ENCODE assay signal across 23 cellular contexts in the genomic region with DNA sequence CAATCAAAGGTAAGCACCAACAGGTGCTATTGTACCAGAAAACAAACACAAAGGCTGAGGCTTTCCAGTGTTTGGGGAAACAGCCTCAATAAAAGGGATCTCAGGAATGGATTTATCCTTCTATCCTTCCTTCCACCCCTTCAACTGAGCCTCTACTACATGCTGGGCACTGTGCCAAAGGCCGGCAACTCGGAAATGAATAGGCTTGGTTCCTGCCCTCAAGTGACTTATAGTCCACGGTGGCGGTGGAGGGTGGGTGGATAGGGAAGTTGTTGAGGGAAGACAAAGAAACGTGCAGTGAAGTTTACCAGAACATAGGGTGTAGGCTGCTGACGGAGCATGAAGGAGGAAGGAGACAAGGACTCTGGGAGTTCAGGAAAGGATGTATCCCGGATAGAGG.
DNase-seq lines count a peak whose midpoint lies in the region; ATAC-seq, FAIRE-seq and TF ChIP-seq lines count a peak whose summit lies in the region.
"Had no signal": no experiment of that assay in that cellular context is flagged by ENCODE, and none has a peak within 500 bp of the region (broad histone marks: within the 10 kb centered on the region; RNA-seq: fewer than 3 reads in every experiment).

No MANE protein-coding gene starts in this region.

- H3K4me3 ChIP-seq in MM.1S (ENCODE audit: low read length) = no peak overlapping the region
- no peak overlapping the region for H3K4me3 ChIP-seq in K562
- H3K4me3 ChIP-seq: BLaER1 treated with 17β-estradiol and CSF1 and Interleukin-3, amounts not matched to agents 10 nM and 100 nM had no signal

- peak overlapping the region; percentile 41 for H3K27ac Mint-ChIP-seq in activated naive CD4-positive, alpha-beta T cell treated with anti-CD3 and anti-CD28 coated beads, Interleukin-2, amount 50 U/mL, for 24 hours
- peak overlapping the region; percentile 20 for H3K27ac Mint-ChIP-seq in stimulated activated memory B cell treated with anti-CD40 and anti-IgM and Interleukin-4, amounts not matched to agents 10 μg/mL and 1 μg/mL and 100 μg/mL, for 72 hours
- H3K27ac Mint-ChIP-seq: CD4-positive, alpha-beta T cell; CD8-positive, alpha-beta T cell had no signal

- no peaks in the 10 kb centered on the region for H3K27me3 Mint-ChIP-seq in activated naive CD4-positive, alpha-beta T cell treated with anti-CD3 and anti-CD28 coated beads, Interleukin-2, amount 50 U/mL, for 24 hours
- no peaks in the 10 kb centered on the region for H3K27me3 Mint-ChIP-seq in stimulated activated memory B cell treated with anti-CD40 and anti-IgM and Interleukin-4, amounts not matched to agents 10 μg/mL and 1 μg/mL and 100 μg/mL, for 72 hours
- H3K27me3 Mint-ChIP-seq: CD4-positive, alpha-beta T cell had no signal

- H3K4me2 ChIP-seq in MM.1S (ENCODE audit: low read depth, low read length) (0 out of 2 replicates have a peak overlapping the region, but pooled peaks have one; percentile 24), K562 (ENCODE audit: insufficient read depth, low read length) (no peak overlapping the region)
- H3K4me2 ChIP-seq: BLaER1 treated with 17β-estradiol and CSF1 and Interleukin-3, amounts not matched to agents 10 nM and 100 nM had no signal

- H3K27ac ChIP-seq in MM.1S (ENCODE audit: low read length) (peak overlapping the region; percentile 18; the same call in 1 of the 2 replicates), K562 (ENCODE audit: extremely low read depth, low read depth, low read length) (no peak overlapping the region), foreskin keratinocyte (no peak overlapping the region)
- H3K27ac ChIP-seq: BLaER1 treated with 17β-estradiol and CSF1 and Interleukin-3, amounts not matched to agents 10 nM and 100 nM; C4-2B had no signal

- no peak for TF ChIP-seq POLR2A in K562 (conservative IDR thresholded peaks at IDR 0.05)

- no peaks in the 10 kb centered on the region for H3K9me1 ChIP-seq in K562 (ENCODE audit: control insufficient read depth, insufficient read depth, low read length)

- ATAC-seq in K562 (no peak), foreskin keratinocyte (no peak)
- no peak for ATAC-seq in stimulated activated memory B cell treated with anti-CD40 and anti-IgM and Interleukin-4, amounts not matched to agents 10 μg/mL and 1 μg/mL and 100 μg/mL, for 72 hours
- ATAC-seq: CD8-positive, alpha-beta T cell had no signal

- H3K9ac ChIP-seq in MM.1S (ENCODE audit: low read length) (no peak overlapping the region), K562 (ENCODE audit: insufficient read depth in 1 of 2, low read depth in 2 of 2, low read length in 2 of 2) (no peak overlapping the region)
- H3K9ac ChIP-seq: BLaER1 treated with 17β-estradiol and CSF1 and Interleukin-3, amounts not matched to agents 10 nM and 100 nM had no signal

- H3K36me3 ChIP-seq in MM.1S (replicated peaks; ENCODE audit: insufficient read depth, low read length) = no peaks in the 10 kb centered on the region
- no peaks in the 10 kb centered on the region for H3K36me3 ChIP-seq in K562 (ENCODE audit: control insufficient read depth, insufficient read depth, low read length)

- no TSS peak for BruUV-seq in K562 (replicated peaks; lab: Mats Ljungman, UMichigan)

- H3K79me2 ChIP-seq in MM.1S (ENCODE audit: low read length) (no peaks in the 10 kb centered on the region), K562 (ENCODE audit: control insufficient read depth, insufficient read depth, low read length) (no peaks in the 10 kb centered on the region)

- no peak overlapping the region for H3K4me3 Mint-ChIP-seq in activated naive CD4-positive, alpha-beta T cell treated with anti-CD3 and anti-CD28 coated beads, Interleukin-2, amount 50 U/mL, for 24 hours
- no peak overlapping the region for H3K4me3 Mint-ChIP-seq in stimulated activated memory B cell treated with anti-CD40 and anti-IgM and Interleukin-4, amounts not matched to agents 10 μg/mL and 1 μg/mL and 100 μg/mL, for 72 hours
- H3K4me3 Mint-ChIP-seq: CD4-positive, alpha-beta T cell; CD8-positive, alpha-beta T cell had no signal

- POLR2A ChIA-PET in K562 (lab: Yijun Ruan, JAX) = no interaction called here

- peaks cover 32% of the 10 kb centered on the region for H3F3A ChIP-seq in MM.1S (ENCODE audit: insufficient read depth, low read length)

- H3K27me3 ChIP-seq in MM.1S (replicated peaks; ENCODE audit: insufficient read depth, low read length) (no peaks in the 10 kb centered on the region), K562 (ENCODE audit: control insufficient read depth in 2 of 2, insufficient read depth in 2 of 2, low read length in 2 of 2) (peaks cover 6 to 13% of the 10 kb centered on the region in 2 experiments; a peak in 3 of 5 replicates), foreskin keratinocyte (no peaks in the 10 kb centered on the region)
- H3K27me3 ChIP-seq: BLaER1 treated with 17β-estradiol and CSF1 and Interleukin-3, amounts not matched to agents 10 nM and 100 nM had no signal

- no peak for FAIRE-seq in K562 (lab: Jason Lieb, UNC)
- FAIRE-seq: A204.1, D721Med, G401.6, GM12892, GM18507 had no signal

- no peak for DNase-seq in activated naive CD4-positive, alpha-beta T cell treated with anti-CD3 and anti-CD28 coated beads, Interleukin-2, amount 50 U/mL, for 16 hours
- no peak for DNase-seq in MM.1S
- DNase-seq in K562 (ENCODE audit: extremely low read depth in 1 of 4, low spot score in 3 of 4) = no peak
- DNase-seq in NCI-H748 (lab: John Stamatoyannopoulos, UW; ENCODE audit: unreplicated experiment) = no peak
- DNase-seq in SIG-M5 treated with dmso at 0.1 percent for 504 hours (lab: John Stamatoyannopoulos, UW; ENCODE audit: unreplicated experiment) = no peak
- DNase-seq in foreskin keratinocyte = no peak
- DNase-seq: 8988T; ACHN; Caco-2; Calu3; CD4-positive, alpha-beta T cell; CD8-positive, alpha-beta T cell; DMS79 treated with DMSO at 0.1 percent for 48 hours; GF-D8 had no signal

- no peaks in the 10 kb centered on the region for H3K9me2 ChIP-seq in MM.1S (replicated peaks; ENCODE audit: insufficient read depth, low read length)

- WGBS in K562 (ENCODE audit: insufficient coverage, low coverage, missing lambda C conversion rate) = 33% methylated on average over 7 of the region's 7 CpGs

- no peaks in the 10 kb centered on the region for H4K20me1 ChIP-seq in MM.1S (ENCODE audit: insufficient read depth, low read length)
- H4K20me1 ChIP-seq in K562 (replicated peaks; ENCODE audit: control insufficient read depth, insufficient read depth, low read length) = no peaks in the 10 kb centered on the region
- H4K20me1 ChIP-seq: BLaER1 treated with 17β-estradiol and CSF1 and Interleukin-3, amounts not matched to agents 10 nM and 100 nM had no signal

- TF ChIP-seq CTCF in MM.1S (IDR thresholded peaks at IDR 0.05; ENCODE audit: low read length) = no peak
- no peak for TF ChIP-seq CTCF in K562 (IDR thresholded peaks at IDR 0.05 in 2 of 3, conservative IDR thresholded peaks at IDR 0.05 in 1 of 3; ENCODE audit: insufficient read depth in 2 of 3, low read depth in 1 of 3, low read length in 3 of 3)
- TF ChIP-seq CTCF in foreskin keratinocyte (conservative IDR thresholded peaks at IDR 0.05) = no peak

- H2AFZ ChIP-seq in MM.1S (ENCODE audit: low read length) (no peak overlapping the region), K562 (ENCODE audit: low read depth, low read length) (no peak overlapping the region)

- no peaks in the 10 kb centered on the region for H3K9me3 ChIP-seq in MM.1S (replicated peaks; ENCODE audit: insufficient read depth, low read length)
- no peaks in the 10 kb centered on the region for H3K9me3 ChIP-seq in K562 (replicated peaks; ENCODE audit: control insufficient read depth, insufficient read depth, low read depth, low read length)
- H3K9me3 ChIP-seq: Caco-2 had no signal

- in situ Hi-C loops in K562 (cut with MboI) = no loop called here

- no peak for TF ChIP-seq RAD21 in K562 (CRISPR knock-in tag; conservative IDR thresholded peaks at IDR 0.05 in 1 of 2, IDR thresholded peaks at IDR 0.05 in 1 of 2)

- TF ChIP-seq EP300 in K562 (IDR thresholded peaks at IDR 0.05; ENCODE audit: low read length) = no peak

- H3K4me1 ChIP-seq in MM.1S (ENCODE audit: low read length) (peaks cover 53% of the 10 kb centered on the region), K562 (replicated peaks in 1 of 2; ENCODE audit: control insufficient read depth in 2 of 2, insufficient read depth in 2 of 2, low read length in 2 of 2) (peaks cover 0 to 10% of the 10 kb centered on the region in 2 experiments; a peak in 3 of 5 replicates), foreskin keratinocyte (no peaks in the 10 kb centered on the region)

- CTCF ChIA-PET in K562 (lab: Yijun Ruan, JAX; ENCODE audit: low intra/inter-chr PET ratio) = no interaction called here

- H3K36me3 Mint-ChIP-seq in activated naive CD4-positive, alpha-beta T cell treated with anti-CD3 and anti-CD28 coated beads, Interleukin-2, amount 50 U/mL, for 24 hours = peaks cover 4% of the 10 kb centered on the region
- no peaks in the 10 kb centered on the region for H3K36me3 Mint-ChIP-seq in stimulated activated memory B cell treated with anti-CD40 and anti-IgM and Interleukin-4, amounts not matched to agents 10 μg/mL and 1 μg/mL and 100 μg/mL, for 72 hours

- H3K4me1 Mint-ChIP-seq in activated naive CD4-positive, alpha-beta T cell treated with anti-CD3 and anti-CD28 coated beads, Interleukin-2, amount 50 U/mL, for 24 hours = peaks cover 41% of the 10 kb centered on the region
- H3K4me1 Mint-ChIP-seq in stimulated activated memory B cell treated with anti-CD40 and anti-IgM and Interleukin-4, amounts not matched to agents 10 μg/mL and 1 μg/mL and 100 μg/mL, for 72 hours = peaks cover 34% of the 10 kb centered on the region

- intact Hi-C loops in K562 (cut with micrococcal nuclease) = no loop called here

- H3K9me3 Mint-ChIP-seq in activated naive CD4-positive, alpha-beta T cell treated with anti-CD3 and anti-CD28 coated beads, Interleukin-2, amount 50 U/mL, for 24 hours = peaks cover 17% of the 10 kb centered on the region
- peaks cover 3% of the 10 kb centered on the region for H3K9me3 Mint-ChIP-seq in stimulated activated memory B cell treated with anti-CD40 and anti-IgM and Interleukin-4, amounts not matched to agents 10 μg/mL and 1 μg/mL and 100 μg/mL, for 72 hours

TF ChIP-seq in K562, 482 proteins besides CTCF, POLR2A, EP300 and RAD21 (continues in another document):
- TF ChIP-seq, protein P1, sequence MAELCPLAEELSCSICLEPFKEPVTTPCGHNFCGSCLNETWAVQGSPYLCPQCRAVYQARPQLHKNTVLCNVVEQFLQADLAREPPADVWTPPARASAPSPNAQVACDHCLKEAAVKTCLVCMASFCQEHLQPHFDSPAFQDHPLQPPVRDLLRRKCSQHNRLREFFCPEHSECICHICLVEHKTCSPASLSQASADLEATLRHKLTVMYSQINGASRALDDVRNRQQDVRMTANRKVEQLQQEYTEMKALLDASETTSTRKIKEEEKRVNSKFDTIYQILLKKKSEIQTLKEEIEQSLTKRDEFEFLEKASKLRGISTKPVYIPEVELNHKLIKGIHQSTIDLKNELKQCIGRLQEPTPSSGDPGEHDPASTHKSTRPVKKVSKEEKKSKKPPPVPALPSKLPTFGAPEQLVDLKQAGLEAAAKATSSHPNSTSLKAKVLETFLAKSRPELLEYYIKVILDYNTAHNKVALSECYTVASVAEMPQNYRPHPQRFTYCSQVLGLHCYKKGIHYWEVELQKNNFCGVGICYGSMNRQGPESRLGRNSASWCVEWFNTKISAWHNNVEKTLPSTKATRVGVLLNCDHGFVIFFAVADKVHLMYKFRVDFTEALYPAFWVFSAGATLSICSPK (IDR thresholded peaks at IDR 0.05; ENCODE audit: borderline replicate concordance) = no peak
- peak; percentile 36 for TF ChIP-seq ZNF316 (IDR thresholded peaks at IDR 0.05)
